ENCODE assay signal across 1 cellular context in the genomic region with DNA sequence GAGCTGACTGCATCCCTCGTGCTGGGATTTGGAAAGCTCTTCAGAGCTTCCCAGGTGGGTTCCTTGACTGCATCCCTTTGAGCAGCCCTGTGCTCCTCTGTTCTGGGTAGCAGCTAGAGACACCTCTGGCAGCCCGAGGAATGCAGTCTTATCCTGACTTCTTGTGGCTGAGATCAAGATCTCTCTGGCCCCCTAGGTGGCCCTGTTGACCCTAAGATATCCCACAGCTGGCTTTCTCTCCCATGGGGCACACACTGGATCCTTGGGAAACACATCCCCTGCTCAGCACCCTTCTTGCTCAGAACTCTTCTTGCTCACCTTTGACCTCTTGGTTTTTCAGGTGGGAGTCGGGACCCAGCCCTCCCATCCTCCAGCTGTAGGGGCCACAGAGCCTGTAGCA.
TF ChIP-seq lines count a peak whose summit lies in the region.

No MANE protein-coding gene starts in this region.

TF ChIP-seq in H1, 55 proteins besides CTCF, POLR2A, EP300 and RAD21:
- no peak for TF ChIP-seq CTBP2 (IDR thresholded peaks at IDR 0.05; ENCODE audit: borderline replicate concordance, insufficient read depth, insufficient read length, low read length)
- no peak for TF ChIP-seq JUND (IDR thresholded peaks at IDR 0.05; ENCODE audit: low read length)
- no peak for TF ChIP-seq RXRA (IDR thresholded peaks at IDR 0.05; ENCODE audit: insufficient read depth, low read depth, low read length)
- no peak for TF ChIP-seq SP4 (IDR thresholded peaks at IDR 0.05; ENCODE audit: low read length)
- no peak for TF ChIP-seq MAFK (IDR thresholded peaks at IDR 0.05; ENCODE audit: low read depth, low read length)
- no peak for TF ChIP-seq CHD1 (IDR thresholded peaks at IDR 0.05; ENCODE audit: low read depth, low read length)
- TF ChIP-seq, protein P1, sequence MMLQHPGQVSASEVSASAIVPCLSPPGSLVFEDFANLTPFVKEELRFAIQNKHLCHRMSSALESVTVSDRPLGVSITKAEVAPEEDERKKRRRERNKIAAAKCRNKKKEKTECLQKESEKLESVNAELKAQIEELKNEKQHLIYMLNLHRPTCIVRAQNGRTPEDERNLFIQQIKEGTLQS (IDR thresholded peaks at IDR 0.05; ENCODE audit: insufficient read depth, low read depth, low read length), result no peak
- TF ChIP-seq JUN (IDR thresholded peaks at IDR 0.05; ENCODE audit: low read depth, low read length), result no peak
- TF ChIP-seq BRCA1 (IDR thresholded peaks at IDR 0.05; ENCODE audit: low read depth, low read length), result no peak
- no peak for TF ChIP-seq SIX5 (IDR thresholded peaks at IDR 0.05; ENCODE audit: low read depth, low read length)
- no peak for TF ChIP-seq RBBP5 (IDR thresholded peaks at IDR 0.05; ENCODE audit: borderline replicate concordance, low read depth, low read length)
- TF ChIP-seq, protein P2, sequence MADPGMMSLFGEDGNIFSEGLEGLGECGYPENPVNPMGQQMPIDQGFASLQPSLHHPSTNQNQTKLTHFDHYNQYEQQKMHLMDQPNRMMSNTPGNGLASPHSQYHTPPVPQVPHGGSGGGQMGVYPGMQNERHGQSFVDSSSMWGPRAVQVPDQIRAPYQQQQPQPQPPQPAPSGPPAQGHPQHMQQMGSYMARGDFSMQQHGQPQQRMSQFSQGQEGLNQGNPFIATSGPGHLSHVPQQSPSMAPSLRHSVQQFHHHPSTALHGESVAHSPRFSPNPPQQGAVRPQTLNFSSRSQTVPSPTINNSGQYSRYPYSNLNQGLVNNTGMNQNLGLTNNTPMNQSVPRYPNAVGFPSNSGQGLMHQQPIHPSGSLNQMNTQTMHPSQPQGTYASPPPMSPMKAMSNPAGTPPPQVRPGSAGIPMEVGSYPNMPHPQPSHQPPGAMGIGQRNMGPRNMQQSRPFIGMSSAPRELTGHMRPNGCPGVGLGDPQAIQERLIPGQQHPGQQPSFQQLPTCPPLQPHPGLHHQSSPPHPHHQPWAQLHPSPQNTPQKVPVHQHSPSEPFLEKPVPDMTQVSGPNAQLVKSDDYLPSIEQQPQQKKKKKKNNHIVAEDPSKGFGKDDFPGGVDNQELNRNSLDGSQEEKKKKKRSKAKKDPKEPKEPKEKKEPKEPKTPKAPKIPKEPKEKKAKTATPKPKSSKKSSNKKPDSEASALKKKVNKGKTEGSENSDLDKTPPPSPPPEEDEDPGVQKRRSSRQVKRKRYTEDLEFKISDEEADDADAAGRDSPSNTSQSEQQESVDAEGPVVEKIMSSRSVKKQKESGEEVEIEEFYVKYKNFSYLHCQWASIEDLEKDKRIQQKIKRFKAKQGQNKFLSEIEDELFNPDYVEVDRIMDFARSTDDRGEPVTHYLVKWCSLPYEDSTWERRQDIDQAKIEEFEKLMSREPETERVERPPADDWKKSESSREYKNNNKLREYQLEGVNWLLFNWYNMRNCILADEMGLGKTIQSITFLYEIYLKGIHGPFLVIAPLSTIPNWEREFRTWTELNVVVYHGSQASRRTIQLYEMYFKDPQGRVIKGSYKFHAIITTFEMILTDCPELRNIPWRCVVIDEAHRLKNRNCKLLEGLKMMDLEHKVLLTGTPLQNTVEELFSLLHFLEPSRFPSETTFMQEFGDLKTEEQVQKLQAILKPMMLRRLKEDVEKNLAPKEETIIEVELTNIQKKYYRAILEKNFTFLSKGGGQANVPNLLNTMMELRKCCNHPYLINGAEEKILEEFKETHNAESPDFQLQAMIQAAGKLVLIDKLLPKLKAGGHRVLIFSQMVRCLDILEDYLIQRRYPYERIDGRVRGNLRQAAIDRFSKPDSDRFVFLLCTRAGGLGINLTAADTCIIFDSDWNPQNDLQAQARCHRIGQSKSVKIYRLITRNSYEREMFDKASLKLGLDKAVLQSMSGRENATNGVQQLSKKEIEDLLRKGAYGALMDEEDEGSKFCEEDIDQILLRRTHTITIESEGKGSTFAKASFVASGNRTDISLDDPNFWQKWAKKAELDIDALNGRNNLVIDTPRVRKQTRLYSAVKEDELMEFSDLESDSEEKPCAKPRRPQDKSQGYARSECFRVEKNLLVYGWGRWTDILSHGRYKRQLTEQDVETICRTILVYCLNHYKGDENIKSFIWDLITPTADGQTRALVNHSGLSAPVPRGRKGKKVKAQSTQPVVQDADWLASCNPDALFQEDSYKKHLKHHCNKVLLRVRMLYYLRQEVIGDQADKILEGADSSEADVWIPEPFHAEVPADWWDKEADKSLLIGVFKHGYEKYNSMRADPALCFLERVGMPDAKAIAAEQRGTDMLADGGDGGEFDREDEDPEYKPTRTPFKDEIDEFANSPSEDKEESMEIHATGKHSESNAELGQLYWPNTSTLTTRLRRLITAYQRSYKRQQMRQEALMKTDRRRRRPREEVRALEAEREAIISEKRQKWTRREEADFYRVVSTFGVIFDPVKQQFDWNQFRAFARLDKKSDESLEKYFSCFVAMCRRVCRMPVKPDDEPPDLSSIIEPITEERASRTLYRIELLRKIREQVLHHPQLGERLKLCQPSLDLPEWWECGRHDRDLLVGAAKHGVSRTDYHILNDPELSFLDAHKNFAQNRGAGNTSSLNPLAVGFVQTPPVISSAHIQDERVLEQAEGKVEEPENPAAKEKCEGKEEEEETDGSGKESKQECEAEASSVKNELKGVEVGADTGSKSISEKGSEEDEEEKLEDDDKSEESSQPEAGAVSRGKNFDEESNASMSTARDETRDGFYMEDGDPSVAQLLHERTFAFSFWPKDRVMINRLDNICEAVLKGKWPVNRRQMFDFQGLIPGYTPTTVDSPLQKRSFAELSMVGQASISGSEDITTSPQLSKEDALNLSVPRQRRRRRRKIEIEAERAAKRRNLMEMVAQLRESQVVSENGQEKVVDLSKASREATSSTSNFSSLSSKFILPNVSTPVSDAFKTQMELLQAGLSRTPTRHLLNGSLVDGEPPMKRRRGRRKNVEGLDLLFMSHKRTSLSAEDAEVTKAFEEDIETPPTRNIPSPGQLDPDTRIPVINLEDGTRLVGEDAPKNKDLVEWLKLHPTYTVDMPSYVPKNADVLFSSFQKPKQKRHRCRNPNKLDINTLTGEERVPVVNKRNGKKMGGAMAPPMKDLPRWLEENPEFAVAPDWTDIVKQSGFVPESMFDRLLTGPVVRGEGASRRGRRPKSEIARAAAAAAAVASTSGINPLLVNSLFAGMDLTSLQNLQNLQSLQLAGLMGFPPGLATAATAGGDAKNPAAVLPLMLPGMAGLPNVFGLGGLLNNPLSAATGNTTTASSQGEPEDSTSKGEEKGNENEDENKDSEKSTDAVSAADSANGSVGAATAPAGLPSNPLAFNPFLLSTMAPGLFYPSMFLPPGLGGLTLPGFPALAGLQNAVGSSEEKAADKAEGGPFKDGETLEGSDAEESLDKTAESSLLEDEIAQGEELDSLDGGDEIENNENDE (IDR thresholded peaks at IDR 0.05; ENCODE audit: insufficient replicate concordance, low read length), result no peak
- TF ChIP-seq ZNF274 (IDR thresholded peaks at IDR 0.05; ENCODE audit: borderline replicate concordance, extremely low read depth, low read length), result no peak
- TF ChIP-seq PHF8 (conservative IDR thresholded peaks at IDR 0.05; ENCODE audit: low read depth, low read length), result no peak
- TF ChIP-seq SP1 (IDR thresholded peaks at IDR 0.05; ENCODE audit: low read depth, low read length), result no peak
- no peak for TF ChIP-seq GTF2F1 (IDR thresholded peaks at IDR 0.05; ENCODE audit: borderline replicate concordance, low read depth, low read length)
- TF ChIP-seq FOSL1 (IDR thresholded peaks at IDR 0.05; ENCODE audit: insufficient read depth, low read depth, low read length), result no peak
